Comparison of ENCODE assay signal across 22 cellular contexts in the genomic region with DNA sequence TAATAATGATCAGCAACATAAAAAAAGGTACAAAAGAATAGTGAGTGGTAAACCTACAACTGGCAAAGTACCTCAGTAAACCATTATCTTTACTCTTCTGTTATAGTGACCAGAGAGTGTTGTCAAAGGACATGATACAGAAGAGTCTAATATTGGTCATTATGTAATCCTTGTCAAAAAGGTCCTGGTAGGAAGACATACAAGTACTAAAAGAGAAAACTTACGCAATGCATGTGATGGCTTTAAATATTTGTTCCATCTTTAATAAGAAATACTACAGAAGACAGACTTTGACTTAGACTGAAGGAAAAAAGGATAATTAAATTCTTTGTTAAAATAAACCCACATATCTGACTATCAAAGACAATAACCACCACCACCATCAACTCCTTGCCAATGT.
"Had no signal": no experiment of that assay in that cellular context is flagged by ENCODE, and none has a peak within 500 bp of the region (broad histone marks: within the 10 kb centered on the region; RNA-seq: fewer than 3 reads in every experiment).

No MANE protein-coding gene starts in this region.

- H3K27me3 Mint-ChIP-seq: dendritic cell treated with granulocyte-macrophage colony-stimulating factor and Interleukin-4, amounts not matched to agents 40 ng/mL and 50 ng/mL, for 4 days had no signal

- H3K27me3 ChIP-seq: foreskin keratinocyte, right atrium auricular region, suprapubic skin, thyroid gland, upper lobe of left lung, uterus had no signal

- H3K36me3 ChIP-seq: right atrium auricular region, suprapubic skin, thyroid gland, upper lobe of left lung, uterus had no signal

- H3K36me3 Mint-ChIP-seq: immature natural killer cell; naive B cell; stimulated activated effector memory CD8-positive, alpha-beta T cell treated with anti-CD3 and anti-CD28 coated beads, Interleukin-12 subunit alpha, Interleukin-12 subunit beta, amount 100 ng/mL, for 72 hours had no signal

- DNase-seq: effector memory CD8-positive, alpha-beta T cell; erythroblast; immature natural killer cell; left colon; left ventricle myocardium superior; mesendoderm; naive B cell; posterior cingulate gyrus; stimulated activated CD4-positive, alpha-beta T cell treated with anti-CD3 and anti-CD28 coated beads, Interleukin-2, amount 100 ng/mL, for 48 hours; stimulated activated CD8-positive, alpha-beta memory T cell treated with anti-CD3 and anti-CD28 coated beads, Interleukin-4, amount 100 ng/mL, for 48 hours; stimulated activated naive CD8-positive, alpha-beta T cell treated with anti-CD3 and anti-CD28 coated beads, Interleukin-15, Interleukin-2, amounts not matched to agents 100 U/mL and 50 U/mL, for 24 hours; thyroid gland; upper lobe of left lung; uterus had no signal

- H3K9me3 Mint-ChIP-seq: dendritic cell treated with granulocyte-macrophage colony-stimulating factor and Interleukin-4, amounts not matched to agents 40 ng/mL and 50 ng/mL, for 4 days; effector memory CD8-positive, alpha-beta T cell; immature natural killer cell; nephron; stimulated activated effector memory CD8-positive, alpha-beta T cell treated with anti-CD3 and anti-CD28 coated beads, Interleukin-12 subunit alpha, Interleukin-12 subunit beta, amount 100 ng/mL, for 72 hours had no signal

- H3K27ac Mint-ChIP-seq: dendritic cell treated with granulocyte-macrophage colony-stimulating factor and Interleukin-4, amounts not matched to agents 40 ng/mL and 50 ng/mL, for 4 days; effector memory CD8-positive, alpha-beta T cell; immature natural killer cell; naive B cell; nephron; stimulated activated effector memory CD8-positive, alpha-beta T cell treated with anti-CD3 and anti-CD28 coated beads, Interleukin-12 subunit alpha, Interleukin-12 subunit beta, amount 100 ng/mL, for 72 hours had no signal

- H3K4me3 ChIP-seq: lung, right atrium auricular region, smooth muscle cell, suprapubic skin, thyroid gland, upper lobe of left lung, uterus had no signal

- H3K4me1 ChIP-seq: uterus had no signal

- H3K4me3 Mint-ChIP-seq: dendritic cell treated with granulocyte-macrophage colony-stimulating factor and Interleukin-4, amounts not matched to agents 40 ng/mL and 50 ng/mL, for 4 days; effector memory CD8-positive, alpha-beta T cell; immature natural killer cell; naive B cell; nephron; stimulated activated effector memory CD8-positive, alpha-beta T cell treated with anti-CD3 and anti-CD28 coated beads, Interleukin-12 subunit alpha, Interleukin-12 subunit beta, amount 100 ng/mL, for 72 hours had no signal

- H3K4me2 ChIP-seq: smooth muscle cell had no signal

- H3K27ac ChIP-seq: foreskin keratinocyte, right atrium auricular region, suprapubic skin, thyroid gland, uterus had no signal

- H3K9me3 ChIP-seq: right atrium auricular region, suprapubic skin, thyroid gland, upper lobe of left lung, uterus had no signal
